28 cellular contexts compared by ENCODE assay signal in genomic region chr15:59950603-59951388, GRCh38.
"Had no signal": no experiment of that assay in that cellular context is flagged by ENCODE, and none has a peak within 500 bp of the region (broad histone marks: within the 10 kb centered on the region; RNA-seq: fewer than 3 reads in every experiment).

No MANE protein-coding gene starts in this region.

- H3K27me3 ChIP-seq: brain microvascular endothelial cell had no signal

- H3K36me3 ChIP-seq: brain microvascular endothelial cell had no signal

- H3K27ac ChIP-seq: brain microvascular endothelial cell, VCaP had no signal

- DNase-seq: activated B cell treated with CpG ODN at 0.5 μM for 24 hours; activated CD4-positive, alpha-beta memory T cell treated with anti-CD3 and anti-CD28 coated beads for 36 hours; activated CD4-positive, alpha-beta T cell treated with anti-CD3 and anti-CD28 coated beads for 4 hours; activated CD4-positive, alpha-beta T cell treated with anti-CD3 and anti-CD28 coated beads, Interleukin-2, amount 50 U/mL, for 1 hour; activated CD4-positive, CD25-positive, alpha-beta regulatory T cell treated with anti-CD3 and anti-CD28 coated beads, Interleukin-2, amount 50 U/mL, for 72 hours; activated CD8-positive, alpha-beta memory T cell treated with anti-CD3 and anti-CD28 coated beads, Interleukin-2, amount 50 U/mL, for 4 hours; activated gamma-delta T cell treated with Interleukin-2 at 50 U/mL for 16 hours; activated naive CD4-positive, alpha-beta T cell treated with anti-CD3 and anti-CD28 coated beads for 36 hours; activated naive CD8-positive, alpha-beta T cell treated with anti-CD3 and anti-CD28 coated beads for 36 hours; activated T-cell treated with anti-CD3 and anti-CD28 coated beads for 4 hours; activated T-cell treated with anti-CD3 and anti-CD28 coated beads, Interleukin-2, amount 50 U/mL, for 4 hours; amniotic stem cell; aorta; brain microvascular endothelial cell; central memory CD4-positive, alpha-beta T cell; Kasumi-1; KG1; NCI-H1436 treated with DMSO at 0.1 percent for 48 hours; NCI-H187 treated with DMSO at 0.1 percent for 48 hours; NCI-H446; NCI-H526; NK-92 treated with Interleukin-12 subunit alpha and Interleukin-12 subunit beta, amount 100 ng/mL, for 24 hours; Right ventricle myocardium superior; SW 1271; T-helper 1 cell; T-helper 2 cell; T-helper 9 cell had no signal
